In the genomic region with DNA sequence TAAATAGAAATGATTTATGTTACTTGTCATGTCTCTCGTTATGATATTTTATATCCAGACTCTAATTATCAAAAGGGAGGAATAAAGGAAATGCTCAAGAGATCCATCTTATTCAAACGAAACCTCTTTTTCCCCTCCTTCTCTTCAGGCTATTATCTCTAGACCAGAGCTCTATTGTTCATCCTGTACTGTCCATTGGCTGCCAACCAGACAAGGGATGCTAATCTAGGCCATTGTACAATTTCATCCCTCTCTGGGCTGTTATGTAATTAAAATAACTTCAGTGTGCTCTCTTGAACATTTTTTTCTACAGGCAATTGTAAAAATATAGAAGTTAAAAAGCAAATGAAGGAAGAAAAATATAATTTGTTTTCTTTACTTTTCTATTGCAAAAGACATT, we compare ENCODE assay signal across 22 cellular contexts.
"Had no signal": no experiment of that assay in that cellular context is flagged by ENCODE, and none has a peak within 500 bp of the region (broad histone marks: within the 10 kb centered on the region; RNA-seq: fewer than 3 reads in every experiment).

No MANE protein-coding gene starts in this region.

- ATAC-seq: effector memory CD8-positive, alpha-beta T cell; foreskin keratinocyte; left lobe of liver; natural killer cell; pancreas; right lobe of liver; stimulated activated memory B cell treated with anti-CD40 and anti-IgM and Interleukin-4, amounts not matched to agents 10 μg/mL and 1 μg/mL and 100 μg/mL, for 72 hours had no signal

- FAIRE-seq: colon, islet of Langerhans, pancreas had no signal

- H3K4me3 ChIP-seq: esophagus muscularis mucosa, hepatocyte, pancreas, prostate gland, right lobe of liver, testis, transverse colon had no signal

- H3K36me3 Mint-ChIP-seq: natural killer cell; stimulated activated memory B cell treated with anti-CD40 and anti-IgM and Interleukin-4, amounts not matched to agents 10 μg/mL and 1 μg/mL and 100 μg/mL, for 72 hours had no signal

- H3K4me1 Mint-ChIP-seq: central memory CD8-positive, alpha-beta T cell had no signal

- H3K27ac Mint-ChIP-seq: dendritic cell treated with granulocyte-macrophage colony-stimulating factor and Interleukin-4, amounts not matched to agents 40 ng/mL and 50 ng/mL, for 4 days; effector memory CD8-positive, alpha-beta T cell; natural killer cell; stimulated activated memory B cell treated with anti-CD40 and anti-IgM and Interleukin-4, amounts not matched to agents 10 μg/mL and 1 μg/mL and 100 μg/mL, for 72 hours; stimulated activated naive CD8-positive, alpha-beta T cell treated with anti-CD3 and anti-CD28 coated beads, Interleukin-15, Interleukin-2, amounts not matched to agents 100 ng/mL and 50 ng/mL, for 24 hours had no signal

- H3K27me3 Mint-ChIP-seq: central memory CD8-positive, alpha-beta T cell; dendritic cell treated with granulocyte-macrophage colony-stimulating factor and Interleukin-4, amounts not matched to agents 40 ng/mL and 50 ng/mL, for 4 days; effector memory CD8-positive, alpha-beta T cell; stimulated activated memory B cell treated with anti-CD40 and anti-IgM and Interleukin-4, amounts not matched to agents 10 μg/mL and 1 μg/mL and 100 μg/mL, for 72 hours; stimulated activated naive CD8-positive, alpha-beta T cell treated with anti-CD3 and anti-CD28 coated beads, Interleukin-15, Interleukin-2, amounts not matched to agents 100 ng/mL and 50 ng/mL, for 24 hours had no signal

- DNase-seq: effector memory CD8-positive, alpha-beta T cell; foreskin keratinocyte; head of caudate nucleus; mammary epithelial cell; natural killer cell; occipital lobe; pancreas; retina; right lobe of liver; stimulated activated CD4-positive, alpha-beta T cell treated with anti-CD3 and anti-CD28 coated beads, Interleukin-4, amount 100 ng/mL, for 1 hour; testis; transverse colon had no signal

- H3K4me3 Mint-ChIP-seq: central memory CD8-positive, alpha-beta T cell; dendritic cell treated with granulocyte-macrophage colony-stimulating factor and Interleukin-4, amounts not matched to agents 40 ng/mL and 50 ng/mL, for 4 days; effector memory CD8-positive, alpha-beta T cell; natural killer cell; stimulated activated memory B cell treated with anti-CD40 and anti-IgM and Interleukin-4, amounts not matched to agents 10 μg/mL and 1 μg/mL and 100 μg/mL, for 72 hours; stimulated activated naive CD8-positive, alpha-beta T cell treated with anti-CD3 and anti-CD28 coated beads, Interleukin-15, Interleukin-2, amounts not matched to agents 100 ng/mL and 50 ng/mL, for 24 hours had no signal

- H3K9me3 Mint-ChIP-seq: central memory CD8-positive, alpha-beta T cell; dendritic cell treated with granulocyte-macrophage colony-stimulating factor and Interleukin-4, amounts not matched to agents 40 ng/mL and 50 ng/mL, for 4 days; effector memory CD8-positive, alpha-beta T cell; natural killer cell; stimulated activated memory B cell treated with anti-CD40 and anti-IgM and Interleukin-4, amounts not matched to agents 10 μg/mL and 1 μg/mL and 100 μg/mL, for 72 hours; stimulated activated naive CD8-positive, alpha-beta T cell treated with anti-CD3 and anti-CD28 coated beads, Interleukin-15, Interleukin-2, amounts not matched to agents 100 ng/mL and 50 ng/mL, for 24 hours had no signal
